ENCODE assay signal across 1 cellular context in the genomic region with DNA sequence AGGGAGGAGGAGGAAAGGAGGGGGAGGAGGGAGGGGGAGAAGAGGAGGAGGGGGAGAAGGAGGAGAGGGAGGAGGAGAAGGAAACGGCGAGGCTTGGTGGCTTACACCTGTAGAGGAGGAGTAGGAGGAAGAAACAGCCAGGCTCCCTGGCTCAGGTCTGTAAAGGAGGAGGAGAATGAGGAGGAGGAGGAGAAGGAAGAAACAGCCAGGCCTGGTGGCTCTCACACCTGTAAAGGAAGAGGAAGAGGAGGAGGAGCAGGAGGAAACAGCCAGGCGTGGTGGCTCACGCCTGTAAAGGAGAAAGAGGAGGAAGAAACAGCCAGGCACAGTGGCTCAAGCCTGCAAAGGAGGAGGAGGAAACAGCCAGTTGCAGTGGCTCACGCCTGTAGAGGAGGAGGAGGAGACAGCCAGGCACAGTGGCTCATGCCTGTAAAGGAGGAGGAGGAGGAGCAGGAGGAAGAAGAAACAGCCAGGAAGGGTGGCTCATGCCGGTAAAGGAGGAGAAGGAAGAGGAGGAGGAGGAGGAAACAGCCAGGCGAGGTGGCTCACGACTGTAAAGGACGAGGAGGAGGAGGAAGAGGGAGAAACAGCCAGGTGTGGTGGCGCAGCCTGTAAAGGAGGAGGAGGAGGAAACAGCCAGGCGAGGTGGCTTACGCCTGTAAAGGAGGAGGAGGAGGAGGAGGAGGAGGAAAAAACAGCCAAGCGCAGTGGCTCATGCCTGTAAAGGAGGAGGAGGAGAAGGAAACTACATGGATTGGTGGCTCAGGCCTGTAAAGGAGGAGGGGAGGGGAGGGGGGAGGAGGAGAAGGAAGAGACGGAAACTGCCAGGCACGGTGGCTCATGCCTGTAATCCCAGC.
A peak's percentile ranks its signal among the peaks of the same experiment; 100 is the strongest.
TF ChIP-seq lines count a peak whose summit lies in the region.

No MANE protein-coding gene starts in this region.

TF ChIP-seq in GM12878, 131 proteins besides CTCF, POLR2A, EP300 and RAD21:
- TF ChIP-seq KAT2A (conservative IDR thresholded peaks at IDR 0.05; ENCODE audit: control insufficient read depth, low read depth, low read length) (no peak), SREBF1 (IDR thresholded peaks at IDR 0.05; ENCODE audit: low read length) (no peak), KDM1A (IDR thresholded peaks at IDR 0.05; ENCODE audit: borderline replicate concordance) (no peak), IKZF2 (IDR thresholded peaks at IDR 0.05) (peak in 1 of 2 experiments; percentile 35; a peak in 1 of 4 replicates), TCF3 (IDR thresholded peaks at IDR 0.05; ENCODE audit: borderline replicate concordance, insufficient read depth, low read depth, low read length) (no peak), BMI1 (IDR thresholded peaks at IDR 0.05; ENCODE audit: borderline replicate concordance) (no peak), ZBED1 (IDR thresholded peaks at IDR 0.05; ENCODE audit: borderline replicate concordance) (no peak), ZNF384 (IDR thresholded peaks at IDR 0.05; ENCODE audit: borderline replicate concordance, low read depth, low read length) (no peak), HDAC6 (IDR thresholded peaks at IDR 0.05; ENCODE audit: unreplicated experiment) (no peak), EED (IDR thresholded peaks at IDR 0.05; ENCODE audit: low read depth) (peak; percentile 31; the same call in 1 of the 2 replicates), CBX5 (IDR thresholded peaks at IDR 0.05; ENCODE audit: low read depth) (no peak), CBX3 (IDR thresholded peaks at IDR 0.05; ENCODE audit: borderline replicate concordance, low read depth) (no peak), RBBP5 (conservative IDR thresholded peaks at IDR 0.05) (no peak), NBN (IDR thresholded peaks at IDR 0.05) (peak; percentile 62; the same call in 1 of the 2 replicates), ESRRA (IDR thresholded peaks at IDR 0.05; ENCODE audit: low read length) (no peak), ZNF622 (IDR thresholded peaks at IDR 0.05) (no peak), NFXL1 (IDR thresholded peaks at IDR 0.05; ENCODE audit: borderline replicate concordance) (peak; percentile 60; the same call in 1 of the 2 replicates), BCL11A (IDR thresholded peaks at IDR 0.05; ENCODE audit: low read depth, low read length) (no peak), HDGF (IDR thresholded peaks at IDR 0.05) (peak; percentile 94), CHD1 (IDR thresholded peaks at IDR 0.05; ENCODE audit: low read depth, low read length) (no peak)
- TF ChIP-seq, protein P1, sequence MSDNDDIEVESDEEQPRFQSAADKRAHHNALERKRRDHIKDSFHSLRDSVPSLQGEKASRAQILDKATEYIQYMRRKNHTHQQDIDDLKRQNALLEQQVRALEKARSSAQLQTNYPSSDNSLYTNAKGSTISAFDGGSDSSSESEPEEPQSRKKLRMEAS (IDR thresholded peaks at IDR 0.05; ENCODE audit: low read depth, low read length), result no peak
- TF ChIP-seq, protein P2, sequence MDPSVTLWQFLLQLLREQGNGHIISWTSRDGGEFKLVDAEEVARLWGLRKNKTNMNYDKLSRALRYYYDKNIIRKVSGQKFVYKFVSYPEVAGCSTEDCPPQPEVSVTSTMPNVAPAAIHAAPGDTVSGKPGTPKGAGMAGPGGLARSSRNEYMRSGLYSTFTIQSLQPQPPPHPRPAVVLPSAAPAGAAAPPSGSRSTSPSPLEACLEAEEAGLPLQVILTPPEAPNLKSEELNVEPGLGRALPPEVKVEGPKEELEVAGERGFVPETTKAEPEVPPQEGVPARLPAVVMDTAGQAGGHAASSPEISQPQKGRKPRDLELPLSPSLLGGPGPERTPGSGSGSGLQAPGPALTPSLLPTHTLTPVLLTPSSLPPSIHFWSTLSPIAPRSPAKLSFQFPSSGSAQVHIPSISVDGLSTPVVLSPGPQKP (IDR thresholded peaks at IDR 0.05; ENCODE audit: low read depth, low read length), result no peak
- TF ChIP-seq, protein P3, sequence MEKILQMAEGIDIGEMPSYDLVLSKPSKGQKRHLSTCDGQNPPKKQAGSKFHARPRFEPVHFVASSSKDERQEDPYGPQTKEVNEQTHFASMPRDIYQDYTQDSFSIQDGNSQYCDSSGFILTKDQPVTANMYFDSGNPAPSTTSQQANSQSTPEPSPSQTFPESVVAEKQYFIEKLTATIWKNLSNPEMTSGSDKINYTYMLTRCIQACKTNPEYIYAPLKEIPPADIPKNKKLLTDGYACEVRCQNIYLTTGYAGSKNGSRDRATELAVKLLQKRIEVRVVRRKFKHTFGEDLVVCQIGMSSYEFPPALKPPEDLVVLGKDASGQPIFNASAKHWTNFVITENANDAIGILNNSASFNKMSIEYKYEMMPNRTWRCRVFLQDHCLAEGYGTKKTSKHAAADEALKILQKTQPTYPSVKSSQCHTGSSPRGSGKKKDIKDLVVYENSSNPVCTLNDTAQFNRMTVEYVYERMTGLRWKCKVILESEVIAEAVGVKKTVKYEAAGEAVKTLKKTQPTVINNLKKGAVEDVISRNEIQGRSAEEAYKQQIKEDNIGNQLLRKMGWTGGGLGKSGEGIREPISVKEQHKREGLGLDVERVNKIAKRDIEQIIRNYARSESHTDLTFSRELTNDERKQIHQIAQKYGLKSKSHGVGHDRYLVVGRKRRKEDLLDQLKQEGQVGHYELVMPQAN (conservative IDR thresholded peaks at IDR 0.05), result no peak
- TF ChIP-seq, protein P4, sequence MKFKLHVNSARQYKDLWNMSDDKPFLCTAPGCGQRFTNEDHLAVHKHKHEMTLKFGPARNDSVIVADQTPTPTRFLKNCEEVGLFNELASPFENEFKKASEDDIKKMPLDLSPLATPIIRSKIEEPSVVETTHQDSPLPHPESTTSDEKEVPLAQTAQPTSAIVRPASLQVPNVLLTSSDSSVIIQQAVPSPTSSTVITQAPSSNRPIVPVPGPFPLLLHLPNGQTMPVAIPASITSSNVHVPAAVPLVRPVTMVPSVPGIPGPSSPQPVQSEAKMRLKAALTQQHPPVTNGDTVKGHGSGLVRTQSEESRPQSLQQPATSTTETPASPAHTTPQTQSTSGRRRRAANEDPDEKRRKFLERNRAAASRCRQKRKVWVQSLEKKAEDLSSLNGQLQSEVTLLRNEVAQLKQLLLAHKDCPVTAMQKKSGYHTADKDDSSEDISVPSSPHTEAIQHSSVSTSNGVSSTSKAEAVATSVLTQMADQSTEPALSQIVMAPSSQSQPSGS (IDR thresholded peaks at IDR 0.05; ENCODE audit: low read length), result no peak
TF ChIP-seq in GM12878: peak in this region for 5.
